ENCODE assay signal across 23 cellular contexts in the genomic region with DNA sequence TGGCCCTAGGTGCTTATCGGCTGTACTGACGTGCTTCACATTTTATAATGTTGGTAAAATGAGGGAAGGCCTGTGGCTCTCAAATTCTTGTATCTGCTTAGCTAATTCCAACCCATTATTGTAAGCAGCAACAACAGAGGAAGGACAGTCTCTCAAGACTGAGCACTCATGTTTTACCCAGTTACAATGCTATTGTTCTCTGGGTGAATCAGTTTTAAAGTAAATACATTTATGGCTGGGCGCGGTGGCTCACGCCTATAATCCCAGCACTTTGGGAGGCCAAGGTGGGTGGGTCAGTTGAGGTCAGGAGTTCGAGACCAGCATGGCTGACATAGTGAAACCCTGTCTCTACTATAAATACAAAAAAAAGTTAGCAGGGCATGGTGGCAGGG.
"Had no signal": no experiment of that assay in that cellular context is flagged by ENCODE, and none has a peak within 500 bp of the region (broad histone marks: within the 10 kb centered on the region; RNA-seq: fewer than 3 reads in every experiment).

No MANE protein-coding gene starts in this region.

- H3K4me1 Mint-ChIP-seq: activated CD4-positive, alpha-beta T cell treated with anti-CD3 and anti-CD28 coated beads for 36 hours; naive B cell; stimulated activated naive CD8-positive, alpha-beta T cell treated with anti-CD3 and anti-CD28 coated beads, Interleukin-15, amount 100 ng/mL, for 72 hours; WTC11 had no signal

- H3K27ac Mint-ChIP-seq: activated CD4-positive, alpha-beta T cell treated with anti-CD3 and anti-CD28 coated beads for 36 hours; activated naive CD8-positive, alpha-beta T cell; activated T-helper 1 cell treated with anti-CD3 and anti-CD28 coated beads, Interleukin-12 subunit alpha, Interleukin-12 subunit beta, Interleukin-2, Interleukin-4 antibody, amounts not matched to agents 30 ng/mL and 10 ng/mL and 1 ng/mL, durations not matched to agents 14 hours and 24 hours and 36 hours; naive B cell; stimulated activated naive CD8-positive, alpha-beta T cell treated with anti-CD3 and anti-CD28 coated beads, Interleukin-15, amount 100 ng/mL, for 72 hours; WTC11 had no signal

- H3K4me3 ChIP-seq: ovary, psoas muscle, right lobe of liver, smooth muscle cell, suprapubic skin had no signal

- ATAC-seq: activated CD4-positive, alpha-beta T cell treated with anti-CD3 and anti-CD28 coated beads for 36 hours; foreskin keratinocyte; left cardiac atrium; psoas muscle; right lobe of liver; stimulated activated naive CD8-positive, alpha-beta T cell treated with anti-CD3 and anti-CD28 coated beads, Interleukin-15, amount 100 ng/mL, for 72 hours; WTC11 had no signal

- H3K9me3 ChIP-seq: ovary, psoas muscle, right lobe of liver, suprapubic skin had no signal

- H3K9me3 Mint-ChIP-seq: activated T-helper 1 cell treated with anti-CD3 and anti-CD28 coated beads, Interleukin-12 subunit alpha, Interleukin-12 subunit beta, Interleukin-2, Interleukin-4 antibody, amounts not matched to agents 30 ng/mL and 10 ng/mL and 1 ng/mL, durations not matched to agents 14 hours and 24 hours and 36 hours; stimulated activated naive CD8-positive, alpha-beta T cell treated with anti-CD3 and anti-CD28 coated beads, Interleukin-15, amount 100 ng/mL, for 72 hours; WTC11 had no signal

- FAIRE-seq: endothelial cell of umbilical vein, islet of Langerhans had no signal

- DNase-seq: activated CD4-positive, alpha-beta T cell treated with anti-CD3 and anti-CD28 coated beads for 36 hours; activated CD4-positive, alpha-beta T cell treated with anti-CD3 and anti-CD28 coated beads, Interleukin-2, amount 50 U/mL, for 48 hours; activated gamma-delta T cell treated with Interleukin-2 at 50 U/mL for 16 hours; activated T-cell treated with anti-CD3 and anti-CD28 coated beads for 4 hours; dermis blood vessel endothelial cell; effector memory CD4-positive, alpha-beta T cell; foreskin keratinocyte; hippocampal formation; left cardiac atrium; midbrain; naive B cell; ovary; psoas muscle; right lobe of liver; stimulated activated CD4-positive, alpha-beta T cell treated with anti-CD3 and anti-CD28 coated beads, Interleukin-4, amount 100 ng/mL, for 1 hour; stimulated activated naive CD8-positive, alpha-beta T cell treated with anti-CD3 and anti-CD28 coated beads, Interleukin-15, amount 100 ng/mL, for 72 hours had no signal

- H3K36me3 Mint-ChIP-seq: naive B cell, WTC11 had no signal

- H3K4me2 ChIP-seq: smooth muscle cell had no signal

- H3K27me3 Mint-ChIP-seq: activated CD4-positive, alpha-beta T cell treated with anti-CD3 and anti-CD28 coated beads for 36 hours; activated naive CD8-positive, alpha-beta T cell; naive B cell; stimulated activated naive CD8-positive, alpha-beta T cell treated with anti-CD3 and anti-CD28 coated beads, Interleukin-15, amount 100 ng/mL, for 72 hours had no signal

- H3K27ac ChIP-seq: foreskin keratinocyte, ovary, psoas muscle, right lobe of liver, suprapubic skin had no signal

- H3K27me3 ChIP-seq: foreskin keratinocyte, ovary, right lobe of liver, suprapubic skin had no signal

- H3K4me3 Mint-ChIP-seq: activated CD4-positive, alpha-beta T cell treated with anti-CD3 and anti-CD28 coated beads for 36 hours; activated naive CD8-positive, alpha-beta T cell; activated T-helper 1 cell treated with anti-CD3 and anti-CD28 coated beads, Interleukin-12 subunit alpha, Interleukin-12 subunit beta, Interleukin-2, Interleukin-4 antibody, amounts not matched to agents 30 ng/mL and 10 ng/mL and 1 ng/mL, durations not matched to agents 14 hours and 24 hours and 36 hours; naive B cell; stimulated activated naive CD8-positive, alpha-beta T cell treated with anti-CD3 and anti-CD28 coated beads, Interleukin-15, amount 100 ng/mL, for 72 hours; WTC11 had no signal

- H3K36me3 ChIP-seq: ovary, right lobe of liver, suprapubic skin had no signal

- H3K4me1 ChIP-seq: foreskin keratinocyte, psoas muscle, right lobe of liver, suprapubic skin had no signal
